ENCODE assay signal across 1 cellular context in genomic region chr7:50467817-50468610, GRCh38.
TF ChIP-seq lines count a peak whose summit lies in the region.

No MANE protein-coding gene starts in this region.

TF ChIP-seq in endothelial cell of umbilical vein, 7 proteins besides CTCF, POLR2A, EP300 and RAD21:
- TF ChIP-seq, protein P1, sequence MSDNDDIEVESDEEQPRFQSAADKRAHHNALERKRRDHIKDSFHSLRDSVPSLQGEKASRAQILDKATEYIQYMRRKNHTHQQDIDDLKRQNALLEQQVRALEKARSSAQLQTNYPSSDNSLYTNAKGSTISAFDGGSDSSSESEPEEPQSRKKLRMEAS (IDR thresholded peaks at IDR 0.05; ENCODE audit: insufficient read depth, insufficient read length), result peak; percentile 94
- TF ChIP-seq MYC (IDR thresholded peaks at IDR 0.05; ENCODE audit: low read depth, low read length) (peak; percentile 76), POLR2AphosphoS5 (IDR thresholded peaks at IDR 0.05; ENCODE audit: insufficient read depth, low read depth, low read length) (peak; percentile 22), GATA2 (IDR thresholded peaks at IDR 0.05; ENCODE audit: insufficient read depth, insufficient read length, low read depth, low read length) (no peak)
